ENCODE assay signal across 28 cellular contexts in the genomic region with DNA sequence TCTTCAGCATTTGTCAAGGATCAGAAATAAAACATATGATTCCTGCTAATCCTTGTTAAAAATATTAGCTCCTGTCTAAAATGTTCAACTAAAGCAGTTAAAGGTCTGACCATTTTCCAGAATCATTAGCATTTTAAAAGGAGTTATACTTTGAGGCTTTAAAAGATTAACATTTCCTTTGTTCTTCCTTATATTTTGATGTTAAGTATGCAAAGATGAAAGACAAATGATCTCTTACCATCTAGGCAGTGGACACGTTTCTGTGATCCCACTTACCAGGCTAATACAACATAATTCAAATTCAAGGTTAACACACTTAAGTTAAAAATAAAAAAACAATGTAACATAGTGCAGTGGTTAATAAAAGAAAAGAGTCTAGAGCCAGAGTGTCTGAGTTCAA.
"Had no signal": no experiment of that assay in that cellular context is flagged by ENCODE, and none has a peak within 500 bp of the region (broad histone marks: within the 10 kb centered on the region; RNA-seq: fewer than 3 reads in every experiment).

No MANE protein-coding gene starts in this region.

- H3K27ac ChIP-seq: brain microvascular endothelial cell, SJCRH30 had no signal

- H3K27ac Mint-ChIP-seq: activated CD4-positive, alpha-beta T cell treated with anti-CD3 and anti-CD28 coated beads, Interleukin-2, amount 10 ng/mL, durations not matched to agents 24 days and 14 days; activated CD8-positive, alpha-beta T cell treated with anti-CD3 and anti-CD28 coated beads for 36 hours; activated naive CD4-positive, alpha-beta T cell treated with anti-CD3 and anti-CD28 coated beads for 36 hours; activated naive CD8-positive, alpha-beta T cell; activated naive CD8-positive, alpha-beta T cell treated with anti-CD3 and anti-CD28 coated beads, Interleukin-2, amount 50 U/mL, for 24 hours; activated T-helper 2 cell treated with anti-CD3 and anti-CD28 coated beads, Interferon-gamma antibody, Interleukin-2, Interleukin-4, amounts not matched to agents 10 μg/mL and 5 μg/mL and 100 μg/mL, durations not matched to agents 14 hours and 24 hours and 36 hours; T-helper 1 cell treated with Interleukin-12 subunit alpha and Interleukin-12 subunit beta and Interleukin-4 antibody, amounts not matched to agents 30 μg/mL and 1 μg/mL, for 36 hours; T-helper 2 cell treated with Interferon-gamma antibody and Interleukin-4, amounts not matched to agents 5 μg/mL and 100 μg/mL, for 36 hours had no signal

- H3K9ac ChIP-seq: SK-N-SH had no signal

- H3K4me1 Mint-ChIP-seq: activated naive CD8-positive, alpha-beta T cell treated with anti-CD3 and anti-CD28 coated beads, Interleukin-2, amount 50 U/mL, for 24 hours had no signal

- H3K9me3 ChIP-seq: MG63, SJCRH30, SK-N-SH had no signal

- H3K4me1 ChIP-seq: SJCRH30 had no signal

- H3K4me3 ChIP-seq: MG63, SJCRH30 had no signal

- H3K4me2 ChIP-seq: SK-N-SH had no signal

- FAIRE-seq: TTC549 had no signal

- H3K9me3 Mint-ChIP-seq: activated CD4-positive, alpha-beta T cell treated with anti-CD3 and anti-CD28 coated beads, Interleukin-2, amount 10 ng/mL, durations not matched to agents 24 days and 14 days; activated CD8-positive, alpha-beta T cell treated with anti-CD3 and anti-CD28 coated beads for 36 hours; activated naive CD4-positive, alpha-beta T cell treated with anti-CD3 and anti-CD28 coated beads for 36 hours; activated naive CD8-positive, alpha-beta T cell treated with anti-CD3 and anti-CD28 coated beads, Interleukin-2, amount 50 U/mL, for 24 hours; activated T-helper 2 cell treated with anti-CD3 and anti-CD28 coated beads, Interferon-gamma antibody, Interleukin-2, Interleukin-4, amounts not matched to agents 10 μg/mL and 5 μg/mL and 100 μg/mL, durations not matched to agents 14 hours and 24 hours and 36 hours; central memory CD8-positive, alpha-beta T cell; T-helper 1 cell treated with Interleukin-12 subunit alpha and Interleukin-12 subunit beta and Interleukin-4 antibody, amounts not matched to agents 30 μg/mL and 1 μg/mL, for 36 hours; T-helper 2 cell treated with Interferon-gamma antibody and Interleukin-4, amounts not matched to agents 5 μg/mL and 100 μg/mL, for 36 hours had no signal

- DNase-seq: activated CD4-positive, alpha-beta T cell treated with anti-CD3 and anti-CD28 coated beads, Interleukin-2, amount 10 ng/mL, durations not matched to agents 24 days and 14 days; activated CD4-positive, alpha-beta T cell treated with anti-CD3 and anti-CD28 coated beads, Interleukin-2, amount 50 U/mL, for 4 hours; activated CD8-positive, alpha-beta T cell treated with anti-CD3 and anti-CD28 coated beads for 36 hours; activated gamma-delta T cell; activated naive CD4-positive, alpha-beta T cell treated with anti-CD3 and anti-CD28 coated beads for 36 hours; activated naive CD8-positive, alpha-beta T cell treated with anti-CD3 and anti-CD28 coated beads, Interleukin-2, amount 50 U/mL, for 24 hours; activated T-cell treated with anti-CD3 and anti-CD28 coated beads, Interleukin-2, amount 50 U/mL, for 48 hours; anterior cingulate cortex; brain microvascular endothelial cell; Kasumi-1; KG1; MG63; NCI-H1048; NCI-H1436 treated with DMSO at 0.1 percent for 48 hours; NCI-H1694 treated with DMSO at 0.1 percent for 48 hours; NCI-H2029; NCI-H345; NCI-H524 treated with DMSO at 0.1 percent for 48 hours; SHP77; SJCRH30; SK-N-SH had no signal

- H3K27me3 Mint-ChIP-seq: activated CD4-positive, alpha-beta T cell treated with anti-CD3 and anti-CD28 coated beads, Interleukin-2, amount 10 ng/mL, durations not matched to agents 24 days and 14 days; activated CD8-positive, alpha-beta T cell treated with anti-CD3 and anti-CD28 coated beads for 36 hours; activated naive CD8-positive, alpha-beta T cell; activated naive CD8-positive, alpha-beta T cell treated with anti-CD3 and anti-CD28 coated beads, Interleukin-2, amount 50 U/mL, for 24 hours; central memory CD8-positive, alpha-beta T cell had no signal

- H3K4me3 Mint-ChIP-seq: activated CD4-positive, alpha-beta T cell treated with anti-CD3 and anti-CD28 coated beads, Interleukin-2, amount 10 ng/mL, durations not matched to agents 24 days and 14 days; activated CD8-positive, alpha-beta T cell treated with anti-CD3 and anti-CD28 coated beads for 36 hours; activated naive CD4-positive, alpha-beta T cell treated with anti-CD3 and anti-CD28 coated beads for 36 hours; activated naive CD8-positive, alpha-beta T cell; activated naive CD8-positive, alpha-beta T cell treated with anti-CD3 and anti-CD28 coated beads, Interleukin-2, amount 50 U/mL, for 24 hours; central memory CD8-positive, alpha-beta T cell; T-helper 1 cell treated with Interleukin-12 subunit alpha and Interleukin-12 subunit beta and Interleukin-4 antibody, amounts not matched to agents 30 μg/mL and 1 μg/mL, for 36 hours; T-helper 2 cell treated with Interferon-gamma antibody and Interleukin-4, amounts not matched to agents 5 μg/mL and 100 μg/mL, for 36 hours had no signal

- H3K27me3 ChIP-seq: brain microvascular endothelial cell, MG63, SJCRH30 had no signal

- ATAC-seq: activated CD8-positive, alpha-beta T cell treated with anti-CD3 and anti-CD28 coated beads for 36 hours; activated naive CD8-positive, alpha-beta T cell treated with anti-CD3 and anti-CD28 coated beads, Interleukin-2, amount 50 U/mL, for 24 hours; Panc1 had no signal
